Comparison of ENCODE assay signal across 1 cellular context in the genomic region with DNA sequence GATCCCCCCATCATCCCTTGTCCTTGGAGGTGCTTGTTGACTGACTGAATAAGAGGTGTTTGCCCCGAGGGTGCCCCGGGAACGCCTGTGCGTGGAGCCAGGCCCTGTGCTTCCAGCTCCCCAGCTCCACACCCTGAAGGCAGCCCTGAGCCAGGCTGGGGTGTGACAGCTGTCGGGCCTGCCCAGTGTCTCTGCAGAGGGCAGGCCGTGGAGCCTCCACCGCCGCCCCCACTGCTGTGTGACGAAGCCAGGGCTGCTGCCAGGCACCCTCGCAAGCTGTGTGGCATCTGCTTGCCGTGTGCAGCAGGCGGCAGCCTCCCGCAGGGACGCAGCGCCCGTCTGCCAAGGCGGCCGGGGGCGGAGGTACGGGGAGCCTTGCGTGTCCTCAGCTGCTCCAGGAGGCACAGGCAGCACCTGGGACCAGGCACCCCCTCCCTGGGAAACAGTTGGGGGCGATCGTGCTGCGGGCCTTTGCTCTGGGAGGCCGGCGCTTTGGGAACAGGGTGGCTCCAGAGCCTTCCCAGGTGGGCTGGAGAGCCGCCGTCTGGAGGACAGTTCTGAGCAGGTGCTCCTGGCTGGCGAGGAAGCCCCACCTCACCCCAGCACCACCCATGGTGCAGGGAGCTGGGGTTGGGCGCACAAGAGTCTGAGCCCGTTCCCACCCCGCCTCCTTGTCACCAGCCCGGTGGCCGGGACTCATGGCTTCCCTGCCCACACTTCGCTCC.
A peak's percentile ranks its signal among the peaks of the same experiment; 100 is the strongest.
TF ChIP-seq lines count a peak whose summit lies in the region.

No MANE protein-coding gene starts in this region.

TF ChIP-seq in SK-N-SH, 30 proteins besides CTCF, POLR2A, EP300 and RAD21 (continued from another document):
- TF ChIP-seq CHD2 (IDR thresholded peaks at IDR 0.05; ENCODE audit: low read length, partially characterized antibody), result peak; percentile 47
- no peak for TF ChIP-seq PBX3 (IDR thresholded peaks at IDR 0.05)
- TF ChIP-seq USF1 (IDR thresholded peaks at IDR 0.05; ENCODE audit: borderline replicate concordance, low read depth), result no peak
